Comparison of ENCODE assay signal across 28 cellular contexts in genomic region chr2:86523491-86523890, GRCh38.
"Had no signal": no experiment of that assay in that cellular context is flagged by ENCODE, and none has a peak within 500 bp of the region (broad histone marks: within the 10 kb centered on the region; RNA-seq: fewer than 3 reads in every experiment).

No MANE protein-coding gene starts in this region.

- ATAC-seq: activated naive CD4-positive, alpha-beta T cell treated with anti-CD3 and anti-CD28 coated beads, Interleukin-2, amount 50 U/mL, for 72 hours; activated naive CD8-positive, alpha-beta T cell treated with anti-CD3 and anti-CD28 coated beads, Interleukin-2, amount 50 U/mL, for 24 hours; activated T-cell treated with anti-CD3 and anti-CD28 coated beads, Interleukin-2, amount 50 U/mL, for 4 hours; activated T-cell treated with anti-CD3 and anti-CD28 coated beads, Interleukin-2, amount 50 U/mL, for 72 hours; activated T-helper 17 cell treated with anti-CD3 and anti-CD28 coated beads, Interleukin-2, amount 50 U/mL, for 72 hours; body of pancreas had no signal

- FAIRE-seq: astrocyte, bronchial epithelial cell had no signal

- DNase-seq: activated effector memory CD4-positive, alpha-beta T cell treated with anti-CD3 and anti-CD28 coated beads, Interleukin-2, amount 50 U/mL, for 16 hours; activated effector memory CD4-positive, alpha-beta T cell treated with Interleukin-2 at 50 U/mL for 16 hours; activated gamma-delta T cell; activated gamma-delta T cell treated with Interleukin-2 at 50 U/mL for 16 hours; activated naive CD4-positive, alpha-beta T cell; activated naive CD4-positive, alpha-beta T cell treated with anti-CD3 and anti-CD28 coated beads for 36 hours; activated naive CD4-positive, alpha-beta T cell treated with anti-CD3 and anti-CD28 coated beads, Interleukin-2, amount 10 ng/mL, durations not matched to agents 7 days and 5 days; activated naive CD4-positive, alpha-beta T cell treated with anti-CD3 and anti-CD28 coated beads, Interleukin-2, amount 50 U/mL, for 16 hours; activated naive CD4-positive, alpha-beta T cell treated with Interleukin-2 at 50 U/mL for 16 hours; activated naive CD8-positive, alpha-beta T cell treated with anti-CD3 and anti-CD28 coated beads for 36 hours; activated naive CD8-positive, alpha-beta T cell treated with anti-CD3 and anti-CD28 coated beads, Interleukin-2, amount 10 ng/mL, durations not matched to agents 7 days and 5 days; activated naive CD8-positive, alpha-beta T cell treated with anti-CD3 and anti-CD28 coated beads, Interleukin-2, amount 50 U/mL, for 24 hours; activated T-cell treated with anti-CD3 and anti-CD28 coated beads, Interleukin-2, amount 50 U/mL, for 24 hours; activated T-cell treated with anti-CD3 and anti-CD28 coated beads, Interleukin-2, amount 50 U/mL, for 4 hours; activated T-cell treated with anti-CD3 and anti-CD28 coated beads, Interleukin-2, amount 50 U/mL, for 48 hours; activated T-cell treated with anti-CD3 and anti-CD28 coated beads, Interleukin-2, amount 50 U/mL, for 72 hours; adrenal gland; amniotic stem cell; amygdala; aorta; body of pancreas; brain microvascular endothelial cell; central memory CD4-positive, alpha-beta T cell; cerebellar nuclear complex had no signal
